ENCODE assay signal across 19 cellular contexts in genomic region chr11:70644343-70645060, GRCh38.
"Had no signal": no experiment of that assay in that cellular context is flagged by ENCODE, and none has a peak within 500 bp of the region (broad histone marks: within the 10 kb centered on the region; RNA-seq: fewer than 3 reads in every experiment).

No MANE protein-coding gene starts in this region.

- DNase-seq: effector memory CD4-positive, alpha-beta T cell; heart left ventricle; hippocampal formation; islet precursor cell; mammary epithelial cell; mucosa of descending colon; naive thymus-derived CD8-positive, alpha-beta T cell; ovary; right lobe of liver; stimulated activated CD4-positive, alpha-beta T cell treated with anti-CD3 and anti-CD28 coated beads, Interleukin-4, amount 100 ng/mL, for 1 hour; stimulated activated naive B cell treated with anti-CD40 and anti-IgM and Interleukin-4, amounts not matched to agents 10 μg/mL and 1 μg/mL and 100 μg/mL, for 72 hours; stomach; substantia nigra; transverse colon had no signal

- FAIRE-seq: endometrium, frontal cortex had no signal

- H3K27ac Mint-ChIP-seq: naive thymus-derived CD8-positive, alpha-beta T cell; stimulated activated naive B cell treated with anti-CD40 and anti-IgM and Interleukin-4, amounts not matched to agents 10 μg/mL and 1 μg/mL and 100 μg/mL, for 72 hours had no signal

- H3K27ac ChIP-seq: heart left ventricle, ovary, right lobe of liver, stomach, thoracic aorta, transverse colon had no signal

- H3K9me3 ChIP-seq: heart left ventricle, mucosa of descending colon, ovary, right lobe of liver, stomach, thoracic aorta, transverse colon had no signal

- H3K4me3 Mint-ChIP-seq: naive thymus-derived CD8-positive, alpha-beta T cell; stimulated activated naive B cell treated with anti-CD40 and anti-IgM and Interleukin-4, amounts not matched to agents 10 μg/mL and 1 μg/mL and 100 μg/mL, for 72 hours had no signal

- H3K4me3 ChIP-seq: heart left ventricle, mucosa of descending colon, ovary, right lobe of liver, stomach, thoracic aorta, transverse colon had no signal

- H3K4me1 ChIP-seq: heart left ventricle, right lobe of liver, stomach, transverse colon had no signal

- H3K36me3 ChIP-seq: heart left ventricle, ovary, right lobe of liver, stomach, thoracic aorta, transverse colon had no signal

- H3K9me3 Mint-ChIP-seq: stimulated activated naive B cell treated with anti-CD40 and anti-IgM and Interleukin-4, amounts not matched to agents 10 μg/mL and 1 μg/mL and 100 μg/mL, for 72 hours had no signal

- H3K4me1 Mint-ChIP-seq: naive thymus-derived CD8-positive, alpha-beta T cell had no signal

- H3K36me3 Mint-ChIP-seq: naive thymus-derived CD8-positive, alpha-beta T cell; stimulated activated naive B cell treated with anti-CD40 and anti-IgM and Interleukin-4, amounts not matched to agents 10 μg/mL and 1 μg/mL and 100 μg/mL, for 72 hours had no signal

- H3K27me3 ChIP-seq: ovary, right lobe of liver, transverse colon had no signal

- ATAC-seq: esophagus mucosa; heart left ventricle; left lobe of liver; mucosa of descending colon; naive thymus-derived CD8-positive, alpha-beta T cell; right lobe of liver; stimulated activated naive B cell treated with anti-CD40 and anti-IgM and Interleukin-4, amounts not matched to agents 10 μg/mL and 1 μg/mL and 100 μg/mL, for 72 hours had no signal
